Comparison of ENCODE assay signal across 1 cellular context in genomic region chr9:761155-761792, GRCh38.
A peak's percentile ranks its signal among the peaks of the same experiment; 100 is the strongest.
TF ChIP-seq lines count a peak whose summit lies in the region.

No MANE protein-coding gene starts in this region.

TF ChIP-seq in liver, 16 proteins besides CTCF, POLR2A, EP300 and RAD21 (continued from another document):
- TF ChIP-seq, protein P1, sequence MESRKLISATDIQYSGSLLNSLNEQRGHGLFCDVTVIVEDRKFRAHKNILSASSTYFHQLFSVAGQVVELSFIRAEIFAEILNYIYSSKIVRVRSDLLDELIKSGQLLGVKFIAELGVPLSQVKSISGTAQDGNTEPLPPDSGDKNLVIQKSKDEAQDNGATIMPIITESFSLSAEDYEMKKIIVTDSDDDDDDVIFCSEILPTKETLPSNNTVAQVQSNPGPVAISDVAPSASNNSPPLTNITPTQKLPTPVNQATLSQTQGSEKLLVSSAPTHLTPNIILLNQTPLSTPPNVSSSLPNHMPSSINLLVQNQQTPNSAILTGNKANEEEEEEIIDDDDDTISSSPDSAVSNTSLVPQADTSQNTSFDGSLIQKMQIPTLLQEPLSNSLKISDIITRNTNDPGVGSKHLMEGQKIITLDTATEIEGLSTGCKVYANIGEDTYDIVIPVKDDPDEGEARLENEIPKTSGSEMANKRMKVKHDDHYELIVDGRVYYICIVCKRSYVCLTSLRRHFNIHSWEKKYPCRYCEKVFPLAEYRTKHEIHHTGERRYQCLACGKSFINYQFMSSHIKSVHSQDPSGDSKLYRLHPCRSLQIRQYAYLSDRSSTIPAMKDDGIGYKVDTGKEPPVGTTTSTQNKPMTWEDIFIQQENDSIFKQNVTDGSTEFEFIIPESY (IDR thresholded peaks at IDR 0.05): peak; percentile 22
- no peak for TF ChIP-seq GABPA (IDR thresholded peaks at IDR 0.05 in 1 of 2, conservative IDR thresholded peaks at IDR 0.05 in 1 of 2)
